33 cellular contexts compared by ENCODE assay signal in genomic region chr20:61846741-61847419, GRCh38.
"Had no signal": no experiment of that assay in that cellular context is flagged by ENCODE, and none has a peak within 500 bp of the region (broad histone marks: within the 10 kb centered on the region; RNA-seq: fewer than 3 reads in every experiment).

No MANE protein-coding gene starts in this region.

- H3K36me3 ChIP-seq: brain microvascular endothelial cell, Peyer's patch had no signal

- H3K27ac ChIP-seq: brain microvascular endothelial cell, KMS-11, Peyer's patch, VCaP had no signal

- H3K4me1 ChIP-seq: Peyer's patch had no signal

- ATAC-seq: activated CD8-positive, alpha-beta memory T cell treated with anti-CD3 and anti-CD28 coated beads, Interleukin-2, amount 10 ng/mL, durations not matched to agents 7 days and 5 days; PC-3 had no signal

- H3K9me3 ChIP-seq: Peyer's patch had no signal

- DNase-seq: activated CD4-positive, alpha-beta memory T cell treated with anti-CD3 and anti-CD28 coated beads, Interleukin-2, amount 10 ng/mL, durations not matched to agents 7 days and 5 days; activated CD4-positive, alpha-beta T cell treated with anti-CD3 and anti-CD28 coated beads for 1 hour; activated CD4-positive, alpha-beta T cell treated with anti-CD3 and anti-CD28 coated beads for 48 hours; activated CD4-positive, CD25-positive, alpha-beta regulatory T cell; activated CD8-positive, alpha-beta memory T cell treated with anti-CD3 and anti-CD28 coated beads for 24 hours; activated CD8-positive, alpha-beta memory T cell treated with anti-CD3 and anti-CD28 coated beads, Interleukin-2, amount 10 ng/mL, durations not matched to agents 7 days and 5 days; activated CD8-positive, alpha-beta memory T cell treated with anti-CD3 and anti-CD28 coated beads, Interleukin-2, amount 50 U/mL, for 48 hours; activated effector memory CD4-positive, alpha-beta T cell treated with Interleukin-2 at 50 U/mL for 16 hours; activated naive CD4-positive, alpha-beta T cell treated with anti-CD3 and anti-CD28 coated beads, Interleukin-2, amount 50 U/mL, for 16 hours; activated naive CD8-positive, alpha-beta T cell treated with anti-CD3 and anti-CD28 coated beads for 36 hours; activated T-cell treated with anti-CD3 and anti-CD28 coated beads, Interleukin-2, amount 50 U/mL, for 48 hours; amniotic stem cell; brain microvascular endothelial cell; central memory CD4-positive, alpha-beta T cell; MM.1S; MV-4-11; NCI-H1092; NCI-H1436 treated with DMSO at 0.1 percent for 48 hours; NCI-H1694 treated with DMSO at 0.1 percent for 48 hours; NCI-H2029; NCI-H345; NCI-H524 treated with DMSO at 0.1 percent for 48 hours; NCI-H748 treated with DMSO at 0.1 percent for 48 hours; NK-92 treated with Interleukin-12 subunit alpha and Interleukin-12 subunit beta, amount 100 ng/mL, for 24 hours; PC-3; RPMI8226; SW 1271; T-helper 1 cell; T-helper 2 cell; T-helper 9 cell had no signal

- H3K4me3 ChIP-seq: Peyer's patch had no signal

- H3K27me3 Mint-ChIP-seq: activated CD4-positive, alpha-beta memory T cell treated with anti-CD3 and anti-CD28 coated beads, Interleukin-2, amount 10 ng/mL, durations not matched to agents 7 days and 5 days; activated CD8-positive, alpha-beta memory T cell treated with anti-CD3 and anti-CD28 coated beads, Interleukin-2, amount 10 ng/mL, durations not matched to agents 7 days and 5 days; activated naive CD8-positive, alpha-beta T cell treated with anti-CD3 and anti-CD28 coated beads for 36 hours had no signal

- H3K36me3 Mint-ChIP-seq: activated CD8-positive, alpha-beta memory T cell treated with anti-CD3 and anti-CD28 coated beads, Interleukin-2, amount 10 ng/mL, durations not matched to agents 7 days and 5 days; activated naive CD8-positive, alpha-beta T cell treated with anti-CD3 and anti-CD28 coated beads for 36 hours had no signal

- H3K9me3 Mint-ChIP-seq: activated CD4-positive, alpha-beta memory T cell treated with anti-CD3 and anti-CD28 coated beads, Interleukin-2, amount 10 ng/mL, durations not matched to agents 7 days and 5 days; activated naive CD8-positive, alpha-beta T cell treated with anti-CD3 and anti-CD28 coated beads for 36 hours had no signal

- H3K27ac Mint-ChIP-seq: activated CD4-positive, alpha-beta memory T cell treated with anti-CD3 and anti-CD28 coated beads, Interleukin-2, amount 10 ng/mL, durations not matched to agents 7 days and 5 days; activated CD8-positive, alpha-beta memory T cell treated with anti-CD3 and anti-CD28 coated beads, Interleukin-2, amount 10 ng/mL, durations not matched to agents 7 days and 5 days; activated naive CD8-positive, alpha-beta T cell treated with anti-CD3 and anti-CD28 coated beads for 36 hours had no signal

- H3K27me3 ChIP-seq: brain microvascular endothelial cell, Peyer's patch had no signal

- H3K4me1 Mint-ChIP-seq: activated CD4-positive, alpha-beta memory T cell treated with anti-CD3 and anti-CD28 coated beads, Interleukin-2, amount 10 ng/mL, durations not matched to agents 7 days and 5 days; activated CD8-positive, alpha-beta memory T cell treated with anti-CD3 and anti-CD28 coated beads, Interleukin-2, amount 10 ng/mL, durations not matched to agents 7 days and 5 days; activated naive CD8-positive, alpha-beta T cell treated with anti-CD3 and anti-CD28 coated beads for 36 hours had no signal

- H3K4me3 Mint-ChIP-seq: activated CD4-positive, alpha-beta memory T cell treated with anti-CD3 and anti-CD28 coated beads, Interleukin-2, amount 10 ng/mL, durations not matched to agents 7 days and 5 days; activated CD8-positive, alpha-beta memory T cell treated with anti-CD3 and anti-CD28 coated beads, Interleukin-2, amount 10 ng/mL, durations not matched to agents 7 days and 5 days; activated naive CD8-positive, alpha-beta T cell treated with anti-CD3 and anti-CD28 coated beads for 36 hours had no signal
